ENCODE assay signal across 8 cellular contexts in genomic region chr4:6987566-6987920, GRCh38. TPM values are rescaled to one million over a fixed set of nuclear protein-coding genes. Genes with fewer than 3 reads are reported as not detected.
DNase-seq lines count a peak whose midpoint lies in the region; ATAC-seq, FAIRE-seq and TF ChIP-seq lines count a peak whose summit lies in the region.

No MANE protein-coding gene starts in this region.

- H3K27me3 ChIP-seq in brain microvascular endothelial cell (replicated peaks) (no peaks in the 10 kb centered on the region), lower lobe of right lung (ENCODE audit: low read depth) (no peaks in the 10 kb centered on the region), upper lobe of right lung (no peaks in the 10 kb centered on the region)

- no peak for FAIRE-seq in H54 (lab: Jason Lieb, UNC)

- TF ChIP-seq POLR2A in H54 (IDR thresholded peaks at IDR 0.05; ENCODE audit: low read depth, low read length): no peak

- peaks cover 26% of the 10 kb centered on the region for H3K36me3 Mint-ChIP-seq in activated CD4-positive, alpha-beta T cell treated with anti-CD3 and anti-CD28 coated beads, Interleukin-2, amount 10 ng/mL, durations not matched to agents 7 days and 5 days (ENCODE audit: low read depth)

- ATAC-seq in lower lobe of right lung (peak in 1 of 2 donors; percentile 1), upper lobe of right lung (no peak)

- POLR2A ChIA-PET in activated CD4-positive, alpha-beta T cell treated with anti-CD3 and anti-CD28 coated beads, Interleukin-2, amount 10 ng/mL, durations not matched to agents 7 days and 5 days (lab: Charles Lee): no interaction called here

- H3K4me3 Mint-ChIP-seq in activated CD4-positive, alpha-beta T cell treated with anti-CD3 and anti-CD28 coated beads, Interleukin-2, amount 10 ng/mL, durations not matched to agents 7 days and 5 days: peak overlapping the region; percentile 94

- H3K9me3 Mint-ChIP-seq in activated CD4-positive, alpha-beta T cell treated with anti-CD3 and anti-CD28 coated beads, Interleukin-2, amount 10 ng/mL, durations not matched to agents 7 days and 5 days: no peaks in the 10 kb centered on the region

- TF ChIP-seq CTCF in LNCaP clone FGC (IDR thresholded peaks at IDR 0.05; ENCODE audit: control insufficient read depth, extremely low read depth, insufficient read depth): no peak
- TF ChIP-seq CTCF in brain microvascular endothelial cell (IDR thresholded peaks at IDR 0.05; ENCODE audit: low read depth, low read length, missing control alignments): no peak
- TF ChIP-seq CTCF in lower lobe of right lung (IDR thresholded peaks at IDR 0.05): no peak
- TF ChIP-seq CTCF in upper lobe of right lung (IDR thresholded peaks at IDR 0.05): no peak

- CTCF ChIA-PET in activated CD4-positive, alpha-beta T cell treated with anti-CD3 and anti-CD28 coated beads, Interleukin-2, amount 10 ng/mL, durations not matched to agents 7 days and 5 days (lab: Charles Lee): interaction anchor here (1.3 to 1.6 kb wide), 2 partner anchors 12 to 55 kb away, joined by 5 to 6 read pairs; partner anchors contain the start of gene TADA2B

- peak overlapping the region; percentile 74 for H3K4me3 ChIP-seq in LNCaP clone FGC (ENCODE audit: low read depth, low read length)
- H3K4me3 ChIP-seq in brain microvascular endothelial cell (ENCODE audit: low read depth, low read length): peak overlapping the region; percentile 89
- H3K4me3 ChIP-seq in lower lobe of right lung: peak overlapping the region; percentile 91
- peak overlapping the region; percentile 66 for H3K4me3 ChIP-seq in upper lobe of right lung

- no peak for DNase-seq in activated CD4-positive, alpha-beta T cell treated with anti-CD3 and anti-CD28 coated beads, Interleukin-2, amount 10 ng/mL, durations not matched to agents 7 days and 5 days
- DNase-seq in activated CD4-positive, alpha-beta T cell treated with anti-CD3 and anti-CD28 coated beads for 48 hours: no peak
- DNase-seq in LNCaP clone FGC (ENCODE audit: low read depth): no peak
- DNase-seq in brain microvascular endothelial cell: no peak
- DNase-seq in lower lobe of right lung: no peak
- DNase-seq in upper lobe of right lung: no peak
- no peak for DNase-seq in H54 (ENCODE audit: insufficient read length, low spot score)
- no peak for DNase-seq in HuH-7 (ENCODE audit: low spot score)

- H3K27ac Mint-ChIP-seq in activated CD4-positive, alpha-beta T cell treated with anti-CD3 and anti-CD28 coated beads, Interleukin-2, amount 10 ng/mL, durations not matched to agents 7 days and 5 days: peak overlapping the region; percentile 89

- intact Hi-C loops in lower lobe of right lung (cut with DNase I) (no loop called here), upper lobe of right lung (cut with DNase I) (no loop called here)

- H3K27ac ChIP-seq in brain microvascular endothelial cell (peak overlapping the region; percentile 35), lower lobe of right lung (peak overlapping the region; percentile 86), upper lobe of right lung (peak overlapping the region; percentile 71)

- H3K27me3 Mint-ChIP-seq in activated CD4-positive, alpha-beta T cell treated with anti-CD3 and anti-CD28 coated beads, Interleukin-2, amount 10 ng/mL, durations not matched to agents 7 days and 5 days: no peaks in the 10 kb centered on the region

- peaks cover 81% of the 10 kb centered on the region for H3K4me1 Mint-ChIP-seq in activated CD4-positive, alpha-beta T cell treated with anti-CD3 and anti-CD28 coated beads, Interleukin-2, amount 10 ng/mL, durations not matched to agents 7 days and 5 days

- in situ Hi-C loops in brain microvascular endothelial cell (cut with HindIII; ENCODE audit: low pct_ligation_motif_present, low sequenced_read_pairs): no loop called here

- H3K9me3 ChIP-seq in lower lobe of right lung (no peaks in the 10 kb centered on the region), upper lobe of right lung (no peaks in the 10 kb centered on the region)

- peaks cover 76% of the 10 kb centered on the region for H3K4me1 ChIP-seq in lower lobe of right lung
- peaks cover 56% of the 10 kb centered on the region for H3K4me1 ChIP-seq in upper lobe of right lung

- no peaks in the 10 kb centered on the region for H3K36me3 ChIP-seq in brain microvascular endothelial cell (replicated peaks)
- H3K36me3 ChIP-seq in lower lobe of right lung: peaks cover 8% of the 10 kb centered on the region
- no peaks in the 10 kb centered on the region for H3K36me3 ChIP-seq in upper lobe of right lung

RNA-seq across cellular contexts. Expression of gene TADA2B, which starts 55.6 kb away (rescaled TPM):
- 10 to 100 TPM; 25.5 to 26.1 TPM for total RNA-seq in activated CD4-positive, alpha-beta T cell treated with anti-CD3 and anti-CD28 coated beads, Interleukin-2, amount 10 ng/mL, durations not matched to agents 7 days and 5 days
- total RNA-seq in lower lobe of right lung: 20.2 TPM
- 23.2 TPM for total RNA-seq in upper lobe of right lung

Comparison
In these comparisons a context has a peak if more than half of its experiments do, and no peak if none do; other contexts are left out.
1. H3K27ac ChIP-seq: peak in every context shown above with its lines; median percentile 86 in lower lobe of right lung; 71 in upper lobe of right lung; 35 in brain microvascular endothelial cell.